Comparison of ENCODE assay signal across 27 cellular contexts in genomic region chr5:72085319-72085718, GRCh38.
"Had no signal": no experiment of that assay in that cellular context is flagged by ENCODE, and none has a peak within 500 bp of the region (broad histone marks: within the 10 kb centered on the region; RNA-seq: fewer than 3 reads in every experiment).

No MANE protein-coding gene starts in this region.

- H3K9me3 ChIP-seq: gastroesophageal sphincter had no signal

- H3K36me3 ChIP-seq: brain microvascular endothelial cell, gastroesophageal sphincter, WERI-Rb-1 had no signal

- H3K4me3 ChIP-seq: coronary artery, dorsolateral prefrontal cortex, gastroesophageal sphincter had no signal

- H3K27me3 ChIP-seq: brain microvascular endothelial cell, gastroesophageal sphincter had no signal

- DNase-seq: activated B cell treated with CpG ODN at 0.5 μM for 24 hours; activated CD4-positive, alpha-beta T cell treated with anti-CD3 and anti-CD28 coated beads for 48 hours; activated CD4-positive, alpha-beta T cell treated with anti-CD3 and anti-CD28 coated beads, Interleukin-2, amount 50 U/mL, for 1 hour; activated CD4-positive, alpha-beta T cell treated with anti-CD3 and anti-CD28 coated beads, Interleukin-2, amount 50 U/mL, for 48 hours; activated CD8-positive, alpha-beta memory T cell treated with anti-CD3 and anti-CD28 coated beads for 24 hours; activated CD8-positive, alpha-beta T cell treated with anti-CD3 and anti-CD28 coated beads for 36 hours; activated effector memory CD4-positive, alpha-beta T cell treated with Interleukin-2 at 50 U/mL for 16 hours; activated gamma-delta T cell treated with Interleukin-2 at 50 U/mL for 16 hours; activated naive CD4-positive, alpha-beta T cell treated with anti-CD3 and anti-CD28 coated beads, Interleukin-2, amount 50 U/mL, for 16 hours; activated naive CD4-positive, alpha-beta T cell treated with Interleukin-2 at 50 U/mL for 16 hours; activated T-cell treated with anti-CD3 and anti-CD28 coated beads, Interleukin-2, amount 50 U/mL, for 4 hours; amniotic stem cell; anterior cingulate cortex; brain microvascular endothelial cell; dorsolateral prefrontal cortex; effector memory CD4-positive, alpha-beta T cell; endodermal cell; foreskin keratinocyte; T-helper 1 cell; T-helper 17 cell; T1000; WERI-Rb-1 had no signal

- H3K27ac ChIP-seq: brain microvascular endothelial cell, coronary artery, dorsolateral prefrontal cortex, foreskin keratinocyte, WERI-Rb-1 had no signal

- ATAC-seq: activated CD4-positive, CD25-positive, alpha-beta regulatory T cell treated with anti-CD3 and anti-CD28 coated beads, Interleukin-2, amount 50 U/mL, for 24 hours; activated CD8-positive, alpha-beta T cell treated with anti-CD3 and anti-CD28 coated beads for 36 hours; activated T-cell treated with anti-CD3 and anti-CD28 coated beads, Interleukin-2, amount 50 U/mL, for 4 hours; activated T-helper 17 cell treated with anti-CD3 and anti-CD28 coated beads, Interleukin-2, amount 50 U/mL, for 72 hours; esophagus mucosa; foreskin keratinocyte; gastroesophageal sphincter; T-helper 17 cell had no signal

- H3K4me1 ChIP-seq: foreskin keratinocyte had no signal
